Comparison of ENCODE assay signal across 8 cellular contexts in genomic region chr12:110072636-110073035, GRCh38. TPM values are rescaled to one million over a fixed set of nuclear protein-coding genes. Genes with fewer than 3 reads are reported as not detected.
DNase-seq lines count a peak whose midpoint lies in the region; ATAC-seq and TF ChIP-seq lines count a peak whose summit lies in the region.
"Not testable (repeated sequence)": the region's sequence is repeated elsewhere in the genome, so short reads cannot be mapped to it uniquely, and the experiment has no call there.

No MANE protein-coding gene starts in this region.

- H4K20me1 ChIP-seq in Karpas-422 (ENCODE audit: insufficient read depth, low read depth, low read length) = not testable (repeated sequence)

- POLR2A ChIA-PET in activated CD4-positive, alpha-beta memory T cell treated with anti-CD3 and anti-CD28 coated beads for 36 hours (lab: Charles Lee) = interaction anchor here (0.6 kb wide), 1 partner anchor 1593 kb away, joined by 4 read pairs; no protein-coding TSS in a partner anchor

- H3K27me3 ChIP-seq in Karpas-422 (ENCODE audit: low read length); lower lobe of right lung (ENCODE audit: low read depth); rectal smooth muscle tissue (ENCODE audit: control insufficient read depth, insufficient read depth, low read length); thoracic aorta (replicated peaks; ENCODE audit: insufficient read depth): not testable (repeated sequence)

- H2AFZ ChIP-seq in Karpas-422 (ENCODE audit: low read length) = 0 out of 2 replicates have a peak overlapping the region, but pooled peaks have one; percentile 75

- H3K27ac ChIP-seq in Karpas-422 (ENCODE audit: low read length); rectal smooth muscle tissue (ENCODE audit: low read depth, low read length); thoracic aorta: not testable (repeated sequence)
- peak overlapping the region; percentile 46 for H3K27ac ChIP-seq in lower lobe of right lung

- H3K4me2 ChIP-seq in Karpas-422 (ENCODE audit: low read depth, low read length, poor library complexity, severe bottlenecking) = peak overlapping the region; percentile 45

- H3K4me3 ChIP-seq in Karpas-422 (ENCODE audit: low read length) (peak overlapping the region; percentile 36; the same call in 1 of the 2 replicates), lower lobe of right lung (peak overlapping the region; percentile 52), rectal smooth muscle tissue (ENCODE audit: low read length) (peak overlapping the region; percentile 57), thoracic aorta (peak overlapping the region; percentile 69)

- H3K36me3 Mint-ChIP-seq in CD14-positive monocyte; activated CD4-positive, alpha-beta memory T cell treated with anti-CD3 and anti-CD28 coated beads for 36 hours; activated naive CD8-positive, alpha-beta T cell treated with anti-CD3 and anti-CD28 coated beads, Interleukin-2, amount 50 U/mL, for 24 hours (ENCODE audit: low read depth); effector memory CD8-positive, alpha-beta T cell (ENCODE audit: insufficient read depth): not testable (repeated sequence)

- H3K9me3 ChIP-seq in Karpas-422 (ENCODE audit: low read length); lower lobe of right lung; thoracic aorta: not testable (repeated sequence)

- not testable (repeated sequence) for TF ChIP-seq CTCF in CD14-positive monocyte (IDR thresholded peaks at IDR 0.05); lower lobe of right lung (IDR thresholded peaks at IDR 0.05); thoracic aorta (IDR thresholded peaks at IDR 0.05)

- not testable (repeated sequence) for H3K27ac Mint-ChIP-seq in CD14-positive monocyte; activated naive CD8-positive, alpha-beta T cell treated with anti-CD3 and anti-CD28 coated beads, Interleukin-2, amount 50 U/mL, for 24 hours
- H3K27ac Mint-ChIP-seq in activated CD4-positive, alpha-beta memory T cell treated with anti-CD3 and anti-CD28 coated beads for 36 hours = peak overlapping the region; percentile 76
- peak overlapping the region; percentile 25 to 80 for H3K27ac Mint-ChIP-seq in effector memory CD8-positive, alpha-beta T cell

- H3K4me3 Mint-ChIP-seq in CD14-positive monocyte = peak overlapping the region; percentile 91 to 95
- peak overlapping the region; percentile 83 for H3K4me3 Mint-ChIP-seq in activated CD4-positive, alpha-beta memory T cell treated with anti-CD3 and anti-CD28 coated beads for 36 hours
- peak overlapping the region; percentile 85 for H3K4me3 Mint-ChIP-seq in activated naive CD8-positive, alpha-beta T cell treated with anti-CD3 and anti-CD28 coated beads, Interleukin-2, amount 50 U/mL, for 24 hours
- peak overlapping the region; percentile 83 to 88 for H3K4me3 Mint-ChIP-seq in effector memory CD8-positive, alpha-beta T cell

- not testable (repeated sequence) for DNase-seq in CD14-positive monocyte (ENCODE audit: low spot score); Karpas-422; activated CD4-positive, alpha-beta memory T cell treated with anti-CD3 and anti-CD28 coated beads for 36 hours; activated naive CD8-positive, alpha-beta T cell treated with anti-CD3 and anti-CD28 coated beads, Interleukin-2, amount 50 U/mL, for 24 hours; effector memory CD8-positive, alpha-beta T cell; lower lobe of right lung; thoracic aorta (ENCODE audit: low spot score)

- H3K36me3 ChIP-seq in Karpas-422 (ENCODE audit: insufficient read depth, low read length); lower lobe of right lung; rectal smooth muscle tissue (ENCODE audit: control insufficient read depth, insufficient read depth, low read length); thoracic aorta: not testable (repeated sequence)

- not testable (repeated sequence) for ATAC-seq in activated naive CD8-positive, alpha-beta T cell treated with anti-CD3 and anti-CD28 coated beads, Interleukin-2, amount 50 U/mL, for 24 hours; effector memory CD8-positive, alpha-beta T cell (replicated peaks); lower lobe of right lung; thoracic aorta (ENCODE audit: insufficient number of reproducible peaks, low FRiP score, low read depth)

- CTCF ChIA-PET in activated CD4-positive, alpha-beta memory T cell treated with anti-CD3 and anti-CD28 coated beads for 36 hours (lab: Charles Lee) = not testable (repeated sequence)

- H3K27me3 Mint-ChIP-seq in CD14-positive monocyte (ENCODE audit: low read depth in 3 of 3); activated CD4-positive, alpha-beta memory T cell treated with anti-CD3 and anti-CD28 coated beads for 36 hours; activated naive CD8-positive, alpha-beta T cell treated with anti-CD3 and anti-CD28 coated beads, Interleukin-2, amount 50 U/mL, for 24 hours: not testable (repeated sequence)
- peaks cover 9 to 18% of the 10 kb centered on the region in 2 donors for H3K27me3 Mint-ChIP-seq in effector memory CD8-positive, alpha-beta T cell

- peaks cover 20% of the 10 kb centered on the region for H3K4me1 Mint-ChIP-seq in CD14-positive monocyte
- peaks cover 38% of the 10 kb centered on the region for H3K4me1 Mint-ChIP-seq in activated CD4-positive, alpha-beta memory T cell treated with anti-CD3 and anti-CD28 coated beads for 36 hours (ENCODE audit: low read depth)
- peaks cover 31% of the 10 kb centered on the region for H3K4me1 Mint-ChIP-seq in activated naive CD8-positive, alpha-beta T cell treated with anti-CD3 and anti-CD28 coated beads, Interleukin-2, amount 50 U/mL, for 24 hours
- peaks cover 12 to 13% of the 10 kb centered on the region in 2 donors for H3K4me1 Mint-ChIP-seq in effector memory CD8-positive, alpha-beta T cell (ENCODE audit: low read depth in 2 of 2)

- intact Hi-C loops in CD14-positive monocyte (cut with micrococcal nuclease); activated CD4-positive, alpha-beta memory T cell treated with anti-CD3 and anti-CD28 coated beads for 36 hours (cut with micrococcal nuclease); lower lobe of right lung (cut with DNase I): not testable (repeated sequence)

- H3K79me2 ChIP-seq in Karpas-422 (ENCODE audit: low read length) = not testable (repeated sequence)

- not testable (repeated sequence) for H3K9me2 ChIP-seq in Karpas-422 (replicated peaks; ENCODE audit: insufficient read depth, low read length)

- H3K9me3 Mint-ChIP-seq in CD14-positive monocyte; activated CD4-positive, alpha-beta memory T cell treated with anti-CD3 and anti-CD28 coated beads for 36 hours; activated naive CD8-positive, alpha-beta T cell treated with anti-CD3 and anti-CD28 coated beads, Interleukin-2, amount 50 U/mL, for 24 hours; effector memory CD8-positive, alpha-beta T cell: not testable (repeated sequence)

- not testable (repeated sequence) for H3K4me1 ChIP-seq in Karpas-422 (ENCODE audit: low read length); rectal smooth muscle tissue (ENCODE audit: control insufficient read depth, insufficient read depth, low read length)
- H3K4me1 ChIP-seq in lower lobe of right lung (peaks cover 12% of the 10 kb centered on the region), thoracic aorta (ENCODE audit: control insufficient read depth in 1 of 2, low read depth in 2 of 2) (peaks cover 0 to 16% of the 10 kb centered on the region in 2 donors)

- not testable (repeated sequence) for H3K9ac ChIP-seq in Karpas-422 (ENCODE audit: low read length); rectal smooth muscle tissue (ENCODE audit: low read length)

RNA-seq across cellular contexts. Expression of gene C12orf76, which starts 24.3 kb away (rescaled TPM):
- polyA plus RNA-seq in CD14-positive monocyte = 10 to 100 TPM in 1 of 2 donors, 1 to 10 TPM in 1; 9.3 to 10.6 TPM
- 12.8 and 24.6 TPM in 2 replicates for total RNA-seq in Karpas-422 (2014; rRNA removed; shearing (Covaris generic); ENCODE audit: low replicate concordance)
- total RNA-seq in activated CD4-positive, alpha-beta memory T cell treated with anti-CD3 and anti-CD28 coated beads for 36 hours = 10 to 100 TPM; 14.2 to 17.1 TPM
- total RNA-seq in lower lobe of right lung (19.7 TPM), thoracic aorta (10 to 100 TPM in 1 of 2 donors, 1 to 10 TPM in 1; 6.4 to 18.1 TPM)

RNA-seq across cellular contexts. Expression of gene IFT81, which starts 51.5 kb away (rescaled TPM):
- under 1 TPM; 0.47 to 0.97 TPM for polyA plus RNA-seq in CD14-positive monocyte
- total RNA-seq in Karpas-422 (2014; rRNA removed; shearing (Covaris generic); ENCODE audit: low replicate concordance) = 9.4 and 9.9 TPM in 2 replicates
- 1 to 10 TPM; 2.9 to 3.4 TPM for total RNA-seq in activated CD4-positive, alpha-beta memory T cell treated with anti-CD3 and anti-CD28 coated beads for 36 hours
- total RNA-seq in lower lobe of right lung (12.5 TPM), thoracic aorta (10 to 100 TPM in 1 of 2 donors, 1 to 10 TPM in 1; 9.3 to 17.4 TPM)
